In the genomic region with DNA sequence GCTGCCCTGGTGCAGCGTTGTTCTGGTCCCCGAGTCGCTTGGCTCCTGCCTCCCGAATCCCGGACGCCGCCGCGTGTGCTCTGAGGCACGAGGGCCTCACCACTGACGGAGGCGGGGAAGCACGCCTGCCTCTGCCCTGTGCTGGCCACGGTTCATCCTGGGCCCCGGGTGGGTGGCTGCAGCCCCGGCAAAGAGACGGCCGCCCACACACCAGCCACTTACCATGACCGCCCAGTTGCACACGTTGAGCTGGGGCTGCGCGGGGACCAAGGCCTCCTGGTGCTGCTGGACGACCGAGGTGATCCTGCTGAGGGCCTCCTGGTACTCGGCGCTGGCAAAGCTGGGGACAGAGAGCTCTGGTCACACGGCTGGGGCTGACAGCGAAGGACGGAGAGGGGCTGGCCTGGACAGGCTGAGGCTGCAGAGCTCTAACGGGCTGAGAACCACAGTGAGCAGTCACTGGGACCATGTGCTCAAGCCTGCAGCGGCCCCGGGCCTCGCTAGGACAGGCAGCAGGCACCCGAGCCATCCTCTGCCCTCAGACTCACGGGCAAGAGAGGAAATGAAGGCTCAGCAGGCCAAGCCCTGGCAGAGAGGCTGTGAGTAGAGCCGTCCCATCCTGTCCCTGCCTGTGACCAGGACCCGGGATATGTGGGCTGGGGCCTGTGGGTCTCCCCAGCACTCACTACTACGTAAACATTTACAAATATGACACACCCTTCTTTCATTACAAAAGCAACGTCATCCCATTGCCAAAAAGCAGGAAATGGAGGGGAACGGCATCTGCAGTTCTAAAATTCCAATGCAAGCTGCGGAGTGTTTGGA, we compare ENCODE assay signal across 1 cellular context.
TF ChIP-seq lines count a peak whose summit lies in the region.

No MANE protein-coding gene starts in this region.

TF ChIP-seq in HepG2, 621 proteins besides CTCF, POLR2A, EP300 and RAD21 (continued from another document):
- TF ChIP-seq MIER2 (CRISPR knock-in tag; IDR thresholded peaks at IDR 0.05) (no peak), ELF1 (CRISPR knock-in tag; IDR thresholded peaks at IDR 0.05) (no peak), ZNF572 (CRISPR knock-in tag; IDR thresholded peaks at IDR 0.05) (no peak), ZNF598 (CRISPR knock-in tag; IDR thresholded peaks at IDR 0.05; ENCODE audit: borderline replicate concordance) (no peak), KLF15 (CRISPR knock-in tag; IDR thresholded peaks at IDR 0.05; ENCODE audit: borderline replicate concordance) (no peak), RCOR2 (CRISPR knock-in tag; IDR thresholded peaks at IDR 0.05) (no peak), ZNF615 (CRISPR knock-in tag; IDR thresholded peaks at IDR 0.05; ENCODE audit: borderline replicate concordance) (no peak), ZNF251 (CRISPR knock-in tag; IDR thresholded peaks at IDR 0.05) (no peak), ZNF768 (CRISPR knock-in tag; IDR thresholded peaks at IDR 0.05) (peak; percentile 13; the same call in 1 of the 2 replicates), PHF20 (CRISPR knock-in tag; IDR thresholded peaks at IDR 0.05) (no peak), TBX2 (CRISPR knock-in tag; IDR thresholded peaks at IDR 0.05; ENCODE audit: borderline replicate concordance) (no peak), RXRA (CRISPR knock-in tag; IDR thresholded peaks at IDR 0.05) (no peak), ZNF546 (CRISPR knock-in tag; conservative IDR thresholded peaks at IDR 0.05) (no peak), HDAC2 (CRISPR knock-in tag; IDR thresholded peaks at IDR 0.05) (no peak), ZNF333 (CRISPR knock-in tag; IDR thresholded peaks at IDR 0.05; ENCODE audit: borderline replicate concordance) (peak; percentile 78), ZNF569 (CRISPR knock-in tag; IDR thresholded peaks at IDR 0.05; ENCODE audit: borderline replicate concordance) (no peak), ZNF713 (CRISPR knock-in tag; IDR thresholded peaks at IDR 0.05) (no peak), XRCC5 (optimal IDR thresholded peaks at IDR 0.05; ENCODE audit: low read length) (no peak), ZFP62 (CRISPR knock-in tag; IDR thresholded peaks at IDR 0.05) (no peak), TRIM24 (CRISPR knock-in tag; IDR thresholded peaks at IDR 0.05) (no peak), HES4 (CRISPR knock-in tag; IDR thresholded peaks at IDR 0.05; ENCODE audit: borderline replicate concordance) (no peak), HNRNPL (IDR thresholded peaks at IDR 0.05; ENCODE audit: low read depth, low read length) (0 out of 2 replicates have a peak, but pooled peaks have one; percentile 34)
- TF ChIP-seq, protein P1, sequence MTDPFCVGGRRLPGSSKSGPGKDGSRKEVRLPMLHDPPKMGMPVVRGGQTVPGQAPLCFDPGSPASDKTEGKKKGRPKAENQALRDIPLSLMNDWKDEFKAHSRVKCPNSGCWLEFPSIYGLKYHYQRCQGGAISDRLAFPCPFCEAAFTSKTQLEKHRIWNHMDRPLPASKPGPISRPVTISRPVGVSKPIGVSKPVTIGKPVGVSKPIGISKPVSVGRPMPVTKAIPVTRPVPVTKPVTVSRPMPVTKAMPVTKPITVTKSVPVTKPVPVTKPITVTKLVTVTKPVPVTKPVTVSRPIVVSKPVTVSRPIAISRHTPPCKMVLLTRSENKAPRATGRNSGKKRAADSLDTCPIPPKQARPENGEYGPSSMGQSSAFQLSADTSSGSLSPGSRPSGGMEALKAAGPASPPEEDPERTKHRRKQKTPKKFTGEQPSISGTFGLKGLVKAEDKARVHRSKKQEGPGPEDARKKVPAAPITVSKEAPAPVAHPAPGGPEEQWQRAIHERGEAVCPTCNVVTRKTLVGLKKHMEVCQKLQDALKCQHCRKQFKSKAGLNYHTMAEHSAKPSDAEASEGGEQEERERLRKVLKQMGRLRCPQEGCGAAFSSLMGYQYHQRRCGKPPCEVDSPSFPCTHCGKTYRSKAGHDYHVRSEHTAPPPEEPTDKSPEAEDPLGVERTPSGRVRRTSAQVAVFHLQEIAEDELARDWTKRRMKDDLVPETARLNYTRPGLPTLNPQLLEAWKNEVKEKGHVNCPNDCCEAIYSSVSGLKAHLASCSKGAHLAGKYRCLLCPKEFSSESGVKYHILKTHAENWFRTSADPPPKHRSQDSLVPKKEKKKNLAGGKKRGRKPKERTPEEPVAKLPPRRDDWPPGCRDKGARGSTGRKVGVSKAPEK (CRISPR knock-in tag; IDR thresholded peaks at IDR 0.05; ENCODE audit: borderline replicate concordance) = no peak
- TF ChIP-seq, protein P2, sequence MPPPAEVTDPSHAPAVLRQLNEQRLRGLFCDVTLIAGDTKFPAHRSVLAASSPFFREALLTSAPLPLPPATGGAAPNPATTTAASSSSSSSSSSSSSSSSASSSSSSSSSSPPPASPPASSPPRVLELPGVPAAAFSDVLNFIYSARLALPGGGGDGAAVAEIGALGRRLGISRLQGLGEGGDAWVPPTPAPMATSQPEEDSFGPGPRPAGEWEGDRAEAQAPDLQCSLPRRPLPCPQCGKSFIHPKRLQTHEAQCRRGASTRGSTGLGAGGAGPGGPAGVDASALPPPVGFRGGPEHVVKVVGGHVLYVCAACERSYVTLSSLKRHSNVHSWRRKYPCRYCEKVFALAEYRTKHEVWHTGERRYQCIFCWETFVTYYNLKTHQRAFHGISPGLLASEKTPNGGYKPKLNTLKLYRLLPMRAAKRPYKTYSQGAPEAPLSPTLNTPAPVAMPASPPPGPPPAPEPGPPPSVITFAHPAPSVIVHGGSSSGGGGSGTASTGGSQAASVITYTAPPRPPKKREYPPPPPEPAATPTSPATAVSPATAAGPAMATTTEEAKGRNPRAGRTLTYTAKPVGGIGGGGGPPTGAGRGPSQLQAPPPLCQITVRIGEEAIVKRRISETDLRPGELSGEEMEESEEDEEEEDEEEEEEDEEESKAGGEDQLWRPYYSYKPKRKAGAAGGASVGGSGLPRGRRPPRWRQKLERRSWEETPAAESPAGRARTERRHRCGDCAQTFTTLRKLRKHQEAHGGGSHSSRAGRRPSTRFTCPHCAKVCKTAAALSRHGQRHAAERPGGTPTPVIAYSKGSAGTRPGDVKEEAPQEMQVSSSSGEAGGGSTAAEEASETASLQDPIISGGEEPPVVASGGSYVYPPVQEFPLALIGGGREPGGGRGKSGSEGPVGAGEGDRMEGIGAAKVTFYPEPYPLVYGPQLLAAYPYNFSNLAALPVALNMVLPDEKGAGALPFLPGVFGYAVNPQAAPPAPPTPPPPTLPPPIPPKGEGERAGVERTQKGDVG (CRISPR knock-in tag; IDR thresholded peaks at IDR 0.05; ENCODE audit: borderline replicate concordance) = no peak
- TF ChIP-seq, protein P3, sequence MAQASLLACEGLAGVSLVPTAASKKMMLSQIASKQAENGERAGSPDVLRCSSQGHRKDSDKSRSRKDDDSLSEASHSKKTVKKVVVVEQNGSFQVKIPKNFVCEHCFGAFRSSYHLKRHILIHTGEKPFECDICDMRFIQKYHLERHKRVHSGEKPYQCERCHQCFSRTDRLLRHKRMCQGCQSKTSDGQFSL (CRISPR knock-in tag; IDR thresholded peaks at IDR 0.05) = no peak
